In the genomic region with DNA sequence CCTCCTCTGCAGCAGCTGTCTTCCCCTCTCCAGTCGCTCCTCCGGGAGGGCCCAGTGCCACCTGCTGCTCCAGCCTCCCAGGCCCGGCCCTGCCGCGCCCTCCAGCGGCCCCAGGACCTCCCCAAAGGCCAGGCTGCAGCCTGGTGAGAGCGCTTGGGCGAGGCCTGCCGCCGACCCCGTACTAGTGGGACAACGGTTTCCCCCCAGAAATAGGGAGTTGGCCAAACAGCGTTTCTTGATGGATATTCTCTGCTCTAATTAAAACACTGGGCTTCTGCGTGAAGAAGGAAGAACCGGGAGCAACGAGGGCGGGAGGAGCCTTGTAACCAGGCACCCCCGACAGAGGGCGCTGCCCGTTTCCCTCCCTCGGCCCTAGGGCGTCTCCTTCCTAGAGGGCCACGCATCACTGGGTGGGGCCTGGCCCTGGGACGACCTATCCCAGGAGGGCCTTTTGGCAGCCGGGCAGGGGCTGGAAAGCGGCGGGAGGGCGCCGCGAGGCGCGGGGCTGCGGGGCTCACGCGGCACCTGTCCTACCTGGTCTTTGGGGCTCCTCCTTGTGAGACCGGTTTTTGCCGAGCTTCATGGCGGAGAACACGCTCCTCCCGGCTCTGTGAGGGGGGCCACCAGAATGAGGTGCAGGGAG, we compare ENCODE assay signal across 8 cellular contexts. TPM values are rescaled to one million over a fixed set of nuclear protein-coding genes. Genes with fewer than 3 reads are reported as not detected.
DNase-seq lines count a peak whose midpoint lies in the region; ATAC-seq and TF ChIP-seq lines count a peak whose summit lies in the region.

No MANE protein-coding gene starts in this region.

- TF ChIP-seq CTCF in Calu3 (IDR thresholded peaks at IDR 0.05; ENCODE audit: unreplicated experiment) (peak; percentile 91), chondrocyte (IDR thresholded peaks at IDR 0.05) (peak; percentile 99)

- H3K9me3 Mint-ChIP-seq in Calu3 (ENCODE audit: low read depth, unreplicated experiment), result no peaks in the 10 kb centered on the region
- H3K9me3 Mint-ChIP-seq in chondrocyte (ENCODE audit: low read depth), result no peaks in the 10 kb centered on the region

- ATAC-seq in HG02588 (IDR thresholded peaks at IDR 0.05; ENCODE audit: unreplicated experiment) (peak; percentile 79), left colon (peak; percentile 95)

- intact Hi-C loops in Calu3 (cut with micrococcal nuclease; ENCODE audit: unreplicated experiment), result loop anchor here (1.0 to 5.0 kb wide), 2 partner anchors 75 to 164 kb away; no protein-coding TSS in a partner anchor
- intact Hi-C loops in left colon (cut with DNase I, micrococcal nuclease), result no loop called here

- BruUV-seq in Calu3 (replicated peaks; lab: Mats Ljungman, UMichigan), result no TSS peak

- CTCF ChIA-PET in Calu3 (lab: Charles Lee), result interaction anchor here (0.8 to 1.6 kb wide), 5 partner anchors 12 to 85 kb away, joined by 3 to 5 read pairs (median 3); no protein-coding TSS in a partner anchor

- H3K4me1 Mint-ChIP-seq in Calu3 (ENCODE audit: low read depth, unreplicated experiment), result no peaks in the 10 kb centered on the region
- peaks cover 3% of the 10 kb centered on the region for H3K4me1 Mint-ChIP-seq in chondrocyte (ENCODE audit: low read depth)

- H3K27ac Mint-ChIP-seq in Calu3 (ENCODE audit: unreplicated experiment), result peak overlapping the region; percentile 3
- H3K27ac Mint-ChIP-seq in chondrocyte (ENCODE audit: unreplicated experiment), result no peak overlapping the region

- peak overlapping the region; percentile 62 for H3K4me3 Mint-ChIP-seq in Calu3 (ENCODE audit: low read depth, unreplicated experiment)
- peak overlapping the region; percentile 68 for H3K4me3 Mint-ChIP-seq in chondrocyte (ENCODE audit: unreplicated experiment)

- H3K36me3 Mint-ChIP-seq in Calu3 (ENCODE audit: insufficient read depth, unreplicated experiment) (no peaks in the 10 kb centered on the region), chondrocyte (ENCODE audit: low read depth) (no peaks in the 10 kb centered on the region)

- H3K27me3 Mint-ChIP-seq in Calu3 (ENCODE audit: unreplicated experiment), result peaks cover 63% of the 10 kb centered on the region
- peaks cover 20% of the 10 kb centered on the region for H3K27me3 Mint-ChIP-seq in chondrocyte (ENCODE audit: low read depth)

- DNase-seq in Calu3 (peak; percentile 90), NCI-H2227 (lab: John Stamatoyannopoulos, UW; ENCODE audit: unreplicated experiment) (peak; percentile 92), chondrocyte (ENCODE audit: low spot score) (no peak), left colon (peak; percentile 75 to 87), GOT3 (lab: John Stamatoyannopoulos, UW) (no peak)
- peak; percentile 68 for DNase-seq in activated CD4-positive, alpha-beta T cell treated with anti-CD3 and anti-CD28 coated beads for 1 hour
- DNase-seq in stimulated activated CD4-positive, alpha-beta T cell treated with anti-CD3 and anti-CD28 coated beads, Interleukin-1b, Interleukin-23, amount 100 ng/mL, for 4 hours (ENCODE audit: low read depth in 2 of 2), result peak; percentile 66 to 86

RNA-seq across cellular contexts. Expression of gene OTOF, which starts 25.4 kb away (rescaled TPM):
- total RNA-seq in Calu3 (2022) (not detected in 2 replicates), chondrocyte (not detected in 3 replicates), left colon (not detected)

Comparison
In these comparisons a context has a peak if more than half of its experiments do, and no peak if none do; other contexts are left out.
1. DNase-seq: peak in Calu3 (single experiment), NCI-H2227 (single experiment), activated CD4-positive, alpha-beta T cell treated with anti-CD3 and anti-CD28 coated beads for 1 hour (single experiment), left colon (2 of 2) and stimulated activated CD4-positive, alpha-beta T cell treated with anti-CD3 and anti-CD28 coated beads, Interleukin-1b, Interleukin-23, amount 100 ng/mL, for 4 hours (2 of 2); none in chondrocyte (single experiment) and GOT3 (single experiment).